Comparison of ENCODE assay signal across 24 cellular contexts in genomic region chr15:83713242-83713641, GRCh38. TPM values are rescaled to one million over a fixed set of nuclear protein-coding genes. Genes with fewer than 3 reads are reported as not detected.
"Had no signal": no experiment of that assay in that cellular context is flagged by ENCODE, and none has a peak within 500 bp of the region (broad histone marks: within the 10 kb centered on the region; RNA-seq: fewer than 3 reads in every experiment).

No MANE protein-coding gene starts in this region.

- H3K27ac ChIP-seq: colonic mucosa, coronary artery, dorsolateral prefrontal cortex, epithelial cell of prostate, esophagus muscularis mucosa, esophagus squamous epithelium, foreskin keratinocyte, gastrocnemius medialis, gastroesophageal sphincter, heart left ventricle, heart right ventricle had no signal

- H3K36me3 ChIP-seq: colonic mucosa, esophagus muscularis mucosa, esophagus squamous epithelium, gastrocnemius medialis, gastroesophageal sphincter, heart left ventricle, heart right ventricle had no signal

- H3K27me3 ChIP-seq: colonic mucosa, dorsolateral prefrontal cortex, esophagus muscularis mucosa, esophagus squamous epithelium, gastrocnemius medialis, gastroesophageal sphincter, heart left ventricle, heart right ventricle had no signal

- H3K4me1 ChIP-seq: colonic mucosa, esophagus squamous epithelium, foreskin keratinocyte had no signal

- DNase-seq: colonic mucosa; cortex of kidney; dermis blood vessel endothelial cell; dorsolateral prefrontal cortex; effector CD4-positive, alpha-beta T cell; effector CD8-positive, alpha-beta T cell; effector memory CD4-positive, alpha-beta T cell; effector memory CD8-positive, alpha-beta T cell; endodermal cell; erythroblast; esophagus squamous epithelium; foreskin fibroblast; foreskin keratinocyte; foreskin melanocyte; gastrocnemius medialis; glutamatergic neuron; head of caudate nucleus; heart left ventricle; heart right ventricle had no signal

- H3K4me3 ChIP-seq: colonic mucosa, coronary artery, dorsolateral prefrontal cortex, esophagus muscularis mucosa, esophagus squamous epithelium, gastrocnemius medialis, gastroesophageal sphincter, heart left ventricle, heart right ventricle had no signal

- H3K9me3 ChIP-seq: colonic mucosa, esophagus muscularis mucosa, esophagus squamous epithelium, gastrocnemius medialis, gastroesophageal sphincter, heart left ventricle, heart right ventricle had no signal

RNA-seq across cellular contexts. Expression of gene ADAMTSL3, which starts 59.3 kb away (rescaled TPM):
- polyA plus RNA-seq: endothelial cell of umbilical vein had no signal
